Comparison of ENCODE assay signal across 18 cellular contexts in genomic region chr18:55301836-55302235, GRCh38.
A peak's percentile ranks its signal among the peaks of the same experiment; 100 is the strongest.
DNase-seq lines count a peak whose midpoint lies in the region; ATAC-seq and TF ChIP-seq lines count a peak whose summit lies in the region.
"Had no signal": no experiment of that assay in that cellular context is flagged by ENCODE, and none has a peak within 500 bp of the region (broad histone marks: within the 10 kb centered on the region; RNA-seq: fewer than 3 reads in every experiment).

No MANE protein-coding gene starts in this region.

- 0 out of 2 replicates have a peak overlapping the region, but pooled peaks have one; percentile 20 for H3K4me3 Mint-ChIP-seq in WTC11
- H3K4me3 Mint-ChIP-seq in memory B cell = peak overlapping the region; percentile 78
- peak overlapping the region; percentile 59 for H3K4me3 Mint-ChIP-seq in stimulated activated memory B cell treated with anti-CD40 and anti-IgM and Interleukin-4, amounts not matched to agents 10 μg/mL and 1 μg/mL and 100 μg/mL, for 72 hours
- no peak overlapping the region for H3K4me3 Mint-ChIP-seq in T-helper 2 cell treated with Interferon-gamma antibody and Interleukin-4, amounts not matched to agents 5 μg/mL and 100 μg/mL, for 36 hours
- H3K4me3 Mint-ChIP-seq: activated CD4-positive, alpha-beta memory T cell treated with anti-CD3 and anti-CD28 coated beads, Interleukin-2, amount 10 ng/mL, durations not matched to agents 7 days and 5 days; CD4-positive, alpha-beta memory T cell; stimulated activated naive CD8-positive, alpha-beta T cell treated with anti-CD3 and anti-CD28 coated beads, Interleukin-15, amount 100 ng/mL, for 72 hours had no signal

- no peak for DNase-seq in GM23248
- no peak for DNase-seq in WTC11 (ENCODE audit: low spot score)
- DNase-seq in memory B cell (ENCODE audit: low spot score in 2 of 2) = no peak
- no peak for DNase-seq in T-helper 2 cell treated with Interferon-gamma antibody and Interleukin-4, amounts not matched to agents 5 μg/mL and 100 μg/mL, for 36 hours (ENCODE audit: low spot score)
- DNase-seq in NCI-H510A (lab: John Stamatoyannopoulos, UW) = no peak
- no peak for DNase-seq in aorta
- no peak for DNase-seq in putamen (ENCODE audit: low spot score)
- DNase-seq: activated CD4-positive, alpha-beta memory T cell treated with anti-CD3 and anti-CD28 coated beads, Interleukin-2, amount 10 ng/mL, durations not matched to agents 7 days and 5 days; body of pancreas; CD4-positive, alpha-beta memory T cell; HCEC 1CT; NCI-H510A treated with DMSO at 0.1 percent for 48 hours; RPMI8226; stimulated activated naive CD8-positive, alpha-beta T cell treated with anti-CD3 and anti-CD28 coated beads, Interleukin-15, amount 100 ng/mL, for 72 hours; T1000 had no signal

- H2AFZ ChIP-seq in GM23248 = peak overlapping the region; percentile 68

- peaks cover 14% of the 10 kb centered on the region; the same call in 1 of the 2 replicates for H3F3A ChIP-seq in GM23248 (ENCODE audit: insufficient read depth)

- H3K79me2 ChIP-seq in GM23248 (ENCODE audit: insufficient read depth) = peaks cover 94% of the 10 kb centered on the region

- WGBS in GM23248 (ENCODE audit: low coverage in 1 of 2, low lambda C conversion rate in 2 of 2, missing lambda C conversion rate in 2 of 2), 2 experiments = 3% methylated on average over 10 of the region's 10 CpGs
- 60 to 63% methylated on average over 10 of the region's 10 CpGs for WGBS in aorta, 2 donors

- H4K20me1 ChIP-seq in GM23248 (ENCODE audit: insufficient read depth) = no peaks in the 10 kb centered on the region

- H3K4me2 ChIP-seq in GM23248 (ENCODE audit: unreplicated experiment) = peak overlapping the region; percentile 99

- peak overlapping the region; percentile 74 for H3K9ac ChIP-seq in GM23248

- ATAC-seq in WTC11 (peak; percentile 6; the same call in 1 of the 2 replicates), memory B cell (ENCODE audit: low read depth) (peak; percentile 11), aorta (ENCODE audit: low FRiP score) (no peak)
- ATAC-seq in stimulated activated memory B cell treated with anti-CD40 and anti-IgM and Interleukin-4, amounts not matched to agents 10 μg/mL and 1 μg/mL and 100 μg/mL, for 72 hours = no peak
- ATAC-seq: body of pancreas; stimulated activated naive CD8-positive, alpha-beta T cell treated with anti-CD3 and anti-CD28 coated beads, Interleukin-15, amount 100 ng/mL, for 72 hours had no signal

- H3K27ac ChIP-seq in GM23248 (peak overlapping the region; percentile 68), aorta (ENCODE audit: low read depth in 1 of 2, low read length in 2 of 2) (no peak overlapping the region)
- H3K27ac ChIP-seq: body of pancreas had no signal

- H3K4me3 ChIP-seq in GM23248 = peak overlapping the region; percentile 78
- H3K4me3 ChIP-seq in aorta (ENCODE audit: low read length in 2 of 2) = no peak overlapping the region
- H3K4me3 ChIP-seq: body of pancreas, lung had no signal

- H3K4me1 Mint-ChIP-seq in WTC11 (peaks cover 85% of the 10 kb centered on the region), memory B cell (peaks cover 65% of the 10 kb centered on the region)
- H3K4me1 Mint-ChIP-seq in stimulated activated memory B cell treated with anti-CD40 and anti-IgM and Interleukin-4, amounts not matched to agents 10 μg/mL and 1 μg/mL and 100 μg/mL, for 72 hours = peaks cover 89% of the 10 kb centered on the region
- no peaks in the 10 kb centered on the region for H3K4me1 Mint-ChIP-seq in T-helper 2 cell treated with Interferon-gamma antibody and Interleukin-4, amounts not matched to agents 5 μg/mL and 100 μg/mL, for 36 hours (ENCODE audit: low read depth)
- H3K4me1 Mint-ChIP-seq: activated CD4-positive, alpha-beta memory T cell treated with anti-CD3 and anti-CD28 coated beads, Interleukin-2, amount 10 ng/mL, durations not matched to agents 7 days and 5 days; CD4-positive, alpha-beta memory T cell; stimulated activated naive CD8-positive, alpha-beta T cell treated with anti-CD3 and anti-CD28 coated beads, Interleukin-15, amount 100 ng/mL, for 72 hours had no signal

- TF ChIP-seq CTCF in WTC11 (IDR thresholded peaks at IDR 0.05) = no peak

- no peaks in the 10 kb centered on the region for H3K9me3 Mint-ChIP-seq in WTC11
- H3K9me3 Mint-ChIP-seq in memory B cell = no peaks in the 10 kb centered on the region
- H3K9me3 Mint-ChIP-seq in stimulated activated memory B cell treated with anti-CD40 and anti-IgM and Interleukin-4, amounts not matched to agents 10 μg/mL and 1 μg/mL and 100 μg/mL, for 72 hours = no peaks in the 10 kb centered on the region
- H3K9me3 Mint-ChIP-seq in T-helper 2 cell treated with Interferon-gamma antibody and Interleukin-4, amounts not matched to agents 5 μg/mL and 100 μg/mL, for 36 hours = no peaks in the 10 kb centered on the region
- H3K9me3 Mint-ChIP-seq: activated T-helper 2 cell treated with anti-CD3 and anti-CD28 coated beads, Interferon-gamma antibody, Interleukin-2, Interleukin-4, amounts not matched to agents 10 μg/mL and 5 μg/mL and 100 μg/mL, durations not matched to agents 14 hours and 24 hours and 36 hours; stimulated activated naive CD8-positive, alpha-beta T cell treated with anti-CD3 and anti-CD28 coated beads, Interleukin-15, amount 100 ng/mL, for 72 hours had no signal

- H3K4me1 ChIP-seq in GM23248 (ENCODE audit: insufficient read depth) (peaks cover 46% of the 10 kb centered on the region), aorta (ENCODE audit: control insufficient read depth in 1 of 2, insufficient read depth in 2 of 2, low read length in 2 of 2) (no peaks in the 10 kb centered on the region)
- H3K4me1 ChIP-seq: body of pancreas had no signal

- H3K36me3 ChIP-seq in GM23248 (ENCODE audit: low read depth) (no peaks in the 10 kb centered on the region), aorta (ENCODE audit: control insufficient read depth in 1 of 2, insufficient read depth in 2 of 2, low read length in 1 of 2) (no peaks in the 10 kb centered on the region)

- CTCF ChIA-PET in WTC11 (lab: Charles Lee) = interaction anchor here (0.6 to 1.4 kb wide), 3 partner anchors 15 to 83 kb away, joined by 3 to 5 read pairs (median 4); no protein-coding TSS in a partner anchor

- H3K27me3 Mint-ChIP-seq in WTC11 (ENCODE audit: low read depth) (no peaks in the 10 kb centered on the region), memory B cell (no peaks in the 10 kb centered on the region)
- no peaks in the 10 kb centered on the region for H3K27me3 Mint-ChIP-seq in stimulated activated memory B cell treated with anti-CD40 and anti-IgM and Interleukin-4, amounts not matched to agents 10 μg/mL and 1 μg/mL and 100 μg/mL, for 72 hours
- H3K27me3 Mint-ChIP-seq in T-helper 2 cell treated with Interferon-gamma antibody and Interleukin-4, amounts not matched to agents 5 μg/mL and 100 μg/mL, for 36 hours (ENCODE audit: low read depth) = peaks cover 6% of the 10 kb centered on the region
- H3K27me3 Mint-ChIP-seq: activated CD4-positive, alpha-beta memory T cell treated with anti-CD3 and anti-CD28 coated beads, Interleukin-2, amount 10 ng/mL, durations not matched to agents 7 days and 5 days; stimulated activated naive CD8-positive, alpha-beta T cell treated with anti-CD3 and anti-CD28 coated beads, Interleukin-15, amount 100 ng/mL, for 72 hours had no signal

- H3K27me3 ChIP-seq in GM23248 (replicated peaks; ENCODE audit: insufficient read depth) = no peaks in the 10 kb centered on the region
- H3K27me3 ChIP-seq in aorta (ENCODE audit: control insufficient read depth in 1 of 2, insufficient read depth in 2 of 2, low read length in 1 of 2) = no peaks in the 10 kb centered on the region
- H3K27me3 ChIP-seq: body of pancreas had no signal

- intact Hi-C loops in aorta (cut with DNase I) = no loop called here

- H3K36me3 Mint-ChIP-seq in WTC11 = no peaks in the 10 kb centered on the region
- peaks cover 25% of the 10 kb centered on the region for H3K36me3 Mint-ChIP-seq in memory B cell
- H3K36me3 Mint-ChIP-seq in stimulated activated memory B cell treated with anti-CD40 and anti-IgM and Interleukin-4, amounts not matched to agents 10 μg/mL and 1 μg/mL and 100 μg/mL, for 72 hours = peaks cover 76% of the 10 kb centered on the region
- no peaks in the 10 kb centered on the region for H3K36me3 Mint-ChIP-seq in T-helper 2 cell treated with Interferon-gamma antibody and Interleukin-4, amounts not matched to agents 5 μg/mL and 100 μg/mL, for 36 hours (ENCODE audit: low read depth)
- H3K36me3 Mint-ChIP-seq: CD4-positive, alpha-beta memory T cell had no signal

- POLR2A ChIA-PET in WTC11 (lab: Charles Lee) = no interaction called here

- in situ Hi-C loops in GM23248 (cut with MboI) = no loop called here

- H3K9me3 ChIP-seq in GM23248 (ENCODE audit: low read depth) = no peaks in the 10 kb centered on the region
- no peaks in the 10 kb centered on the region for H3K9me3 ChIP-seq in aorta (ENCODE audit: control insufficient read depth, low read length)
- H3K9me3 ChIP-seq: body of pancreas had no signal

- H3K27ac Mint-ChIP-seq in WTC11 (peak overlapping the region; percentile 87), memory B cell (peak overlapping the region; percentile 36)
- H3K27ac Mint-ChIP-seq in stimulated activated memory B cell treated with anti-CD40 and anti-IgM and Interleukin-4, amounts not matched to agents 10 μg/mL and 1 μg/mL and 100 μg/mL, for 72 hours = peak overlapping the region; percentile 85
- no peak overlapping the region for H3K27ac Mint-ChIP-seq in T-helper 2 cell treated with Interferon-gamma antibody and Interleukin-4, amounts not matched to agents 5 μg/mL and 100 μg/mL, for 36 hours
- H3K27ac Mint-ChIP-seq: activated CD4-positive, alpha-beta memory T cell treated with anti-CD3 and anti-CD28 coated beads, Interleukin-2, amount 10 ng/mL, durations not matched to agents 7 days and 5 days; activated T-helper 2 cell treated with anti-CD3 and anti-CD28 coated beads, Interferon-gamma antibody, Interleukin-2, Interleukin-4, amounts not matched to agents 10 μg/mL and 5 μg/mL and 100 μg/mL, durations not matched to agents 14 hours and 24 hours and 36 hours; stimulated activated naive CD8-positive, alpha-beta T cell treated with anti-CD3 and anti-CD28 coated beads, Interleukin-15, amount 100 ng/mL, for 72 hours had no signal

- H3K9me2 ChIP-seq in GM23248 (ENCODE audit: insufficient read depth) = no peaks in the 10 kb centered on the region

TF ChIP-seq in WTC11, 78 proteins besides CTCF, POLR2A, EP300 and RAD21:
- TF ChIP-seq GABPB1 (CRISPR knock-in tag; IDR thresholded peaks at IDR 0.05) (no peak), HMGA2 (CRISPR knock-in tag; IDR thresholded peaks at IDR 0.05) (no peak)
TF ChIP-seq in WTC11: peak in this region for 0.

Comparison
In these comparisons a context has a peak if more than half of its experiments do, and no peak if none do; other contexts are left out.
1. ATAC-seq: peak in WTC11 (single experiment) and memory B cell (single experiment); none in stimulated activated memory B cell treated with anti-CD40 and anti-IgM and Interleukin-4, amounts not matched to agents 10 μg/mL and 1 μg/mL and 100 μg/mL, for 72 hours (single experiment) and aorta (single experiment).